13 cellular contexts compared by ENCODE assay signal in the genomic region with DNA sequence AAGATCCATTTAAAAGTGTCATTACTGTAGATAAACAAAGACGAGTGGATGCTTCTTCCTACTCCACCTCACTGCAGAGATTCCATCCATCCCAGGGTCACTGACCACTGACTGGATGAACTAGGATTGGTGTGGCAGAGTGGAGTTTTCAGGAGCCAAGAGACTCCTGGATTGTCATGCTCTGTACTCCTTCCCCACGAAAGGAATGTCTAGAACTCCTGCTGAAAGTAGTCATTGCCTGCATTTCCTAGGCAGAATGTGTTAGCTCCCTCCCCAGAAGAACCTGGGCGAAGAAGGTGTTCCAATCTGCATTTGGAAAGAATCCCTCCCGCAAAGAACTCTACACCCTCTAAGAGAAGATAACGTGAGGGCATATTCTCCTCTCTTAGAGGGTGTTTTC.
"Had no signal": no experiment of that assay in that cellular context is flagged by ENCODE, and none has a peak within 500 bp of the region (broad histone marks: within the 10 kb centered on the region; RNA-seq: fewer than 3 reads in every experiment).

No MANE protein-coding gene starts in this region.

- H3K36me3 ChIP-seq: colonic mucosa, heart left ventricle, neutrophil, spleen had no signal

- DNase-seq: activated CD4-positive, alpha-beta T cell treated with anti-CD3 and anti-CD28 coated beads for 1 hour; caudate nucleus; colonic mucosa; foreskin melanocyte; heart left ventricle; spleen; SW 1271; trophoblast cell had no signal

- H3K4me3 ChIP-seq: colonic mucosa, heart left ventricle, spleen had no signal

- FAIRE-seq: keratinocyte had no signal

- H3K9me3 ChIP-seq: colonic mucosa, heart left ventricle, neutrophil, spleen had no signal

- H3K4me3 Mint-ChIP-seq: activated T-helper 1 cell treated with anti-CD3 and anti-CD28 coated beads, Interleukin-12 subunit alpha, Interleukin-12 subunit beta, Interleukin-2, Interleukin-4 antibody, amounts not matched to agents 30 ng/mL and 10 ng/mL and 1 ng/mL, durations not matched to agents 14 hours and 24 hours and 36 hours; mesothelial cell of epicardium; stimulated activated memory B cell treated with anti-CD40 and anti-IgM and Interleukin-4, amounts not matched to agents 10 μg/mL and 1 μg/mL and 100 μg/mL, for 72 hours had no signal

- ATAC-seq: heart left ventricle had no signal

- H3K27ac ChIP-seq: colonic mucosa, heart left ventricle, neutrophil, spleen had no signal

- H3K27ac Mint-ChIP-seq: activated T-helper 1 cell treated with anti-CD3 and anti-CD28 coated beads, Interleukin-12 subunit alpha, Interleukin-12 subunit beta, Interleukin-2, Interleukin-4 antibody, amounts not matched to agents 30 ng/mL and 10 ng/mL and 1 ng/mL, durations not matched to agents 14 hours and 24 hours and 36 hours; mesothelial cell of epicardium; stimulated activated memory B cell treated with anti-CD40 and anti-IgM and Interleukin-4, amounts not matched to agents 10 μg/mL and 1 μg/mL and 100 μg/mL, for 72 hours had no signal

- H3K9me3 Mint-ChIP-seq: activated T-helper 1 cell treated with anti-CD3 and anti-CD28 coated beads, Interleukin-12 subunit alpha, Interleukin-12 subunit beta, Interleukin-2, Interleukin-4 antibody, amounts not matched to agents 30 ng/mL and 10 ng/mL and 1 ng/mL, durations not matched to agents 14 hours and 24 hours and 36 hours; mesothelial cell of epicardium; stimulated activated memory B cell treated with anti-CD40 and anti-IgM and Interleukin-4, amounts not matched to agents 10 μg/mL and 1 μg/mL and 100 μg/mL, for 72 hours had no signal

- H3K36me3 Mint-ChIP-seq: mesothelial cell of epicardium had no signal

- H3K4me1 ChIP-seq: colonic mucosa had no signal
